Comparison of ENCODE assay signal across 8 cellular contexts in the genomic region with DNA sequence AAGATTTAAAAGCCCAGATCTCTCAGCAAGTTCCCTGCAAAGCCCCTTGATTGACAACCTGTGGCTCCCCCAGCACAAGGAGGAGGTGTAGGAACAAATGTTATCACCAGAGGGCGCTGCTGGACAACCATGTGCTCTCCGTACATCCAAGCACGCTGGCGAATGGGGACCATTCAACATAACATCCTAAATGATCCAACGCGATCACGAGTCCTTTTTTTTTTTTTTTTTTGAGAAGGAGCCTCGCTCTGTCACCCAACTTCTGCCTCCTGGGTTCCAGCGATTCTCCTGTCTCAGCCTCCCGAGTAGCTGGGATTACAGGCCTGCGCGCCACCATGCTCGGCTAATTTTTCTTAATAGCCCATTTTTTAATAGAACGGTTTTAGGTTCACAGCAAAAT. TPM values are rescaled to one million over a fixed set of nuclear protein-coding genes. Genes with fewer than 3 reads are reported as not detected.
A peak's percentile ranks its signal among the peaks of the same experiment; 100 is the strongest.
DNase-seq lines count a peak whose midpoint lies in the region; ATAC-seq and TF ChIP-seq lines count a peak whose summit lies in the region.

No MANE protein-coding gene starts in this region.

- H4K20me1 ChIP-seq in IMR-90 (ENCODE audit: insufficient read depth, low read length) (no peaks in the 10 kb centered on the region), OCI-LY3 (ENCODE audit: insufficient read depth, low read length) (no peaks in the 10 kb centered on the region)

- H3K9me1 ChIP-seq in IMR-90 (ENCODE audit: insufficient read depth, low read length), result no peaks in the 10 kb centered on the region

- no peak overlapping the region for H3K9ac ChIP-seq in IMR-90 (ENCODE audit: low read depth, low read length)
- H3K9ac ChIP-seq in OCI-LY3 (ENCODE audit: low read length), result no peak overlapping the region

- 20% methylated on average over 1 of the region's 14 CpGs; no CpG with 5 or more reads in 1 of the 2 experiments for WGBS in IMR-90 (ENCODE audit: extremely low coverage in 2 of 2, insufficient read length in 1 of 2), 2 experiments

- H3K18ac ChIP-seq in IMR-90 (ENCODE audit: low read depth, low read length), result no peak overlapping the region

- in situ Hi-C loops in IMR-90 (cut with MboI; ENCODE audit: low sequenced_read_pairs), result loop anchor here (5.0 kb wide), 1 partner anchor 281 kb away; no protein-coding TSS in a partner anchor

- intact Hi-C loops in IMR-90 (cut with micrococcal nuclease), result loop anchor here (1.0 to 10.0 kb wide), 4 partner anchors 57 to 513 kb away; a partner anchor contains a TSS

- no peak overlapping the region for H3K4ac ChIP-seq in IMR-90 (ENCODE audit: low read depth, low read length)

- H3K4me3 ChIP-seq in CD8-positive, alpha-beta memory T cell (ENCODE audit: low read length), result no peak overlapping the region
- H3K4me3 ChIP-seq in IMR-90 (ENCODE audit: insufficient read depth, low read depth, low read length) (no peak overlapping the region), OCI-LY3 (ENCODE audit: low read length) (no peak overlapping the region)

- H4K5ac ChIP-seq in IMR-90 (ENCODE audit: low read depth, low read length), result no peak overlapping the region

- H2BK120ac ChIP-seq in IMR-90 (ENCODE audit: low read depth, low read length), result no peak overlapping the region

- no peaks in the 10 kb centered on the region for H3K36me3 Mint-ChIP-seq in CD8-positive, alpha-beta memory T cell

- TF ChIP-seq POLR2A in IMR-90 (IDR thresholded peaks at IDR 0.05; ENCODE audit: low read depth, low read length), result no peak

- no peak overlapping the region for H2AK5ac ChIP-seq in IMR-90 (ENCODE audit: low read depth, low read length)

- H3K4me2 ChIP-seq in IMR-90 (ENCODE audit: low read depth, low read length), result no peak overlapping the region
- H3K4me2 ChIP-seq in OCI-LY3 (ENCODE audit: low read length), result no peak overlapping the region; the same call in 1 of the 2 replicates

- no peak overlapping the region for H3K27ac ChIP-seq in CD8-positive, alpha-beta memory T cell (ENCODE audit: low read depth, low read length)
- H3K27ac ChIP-seq in IMR-90 (ENCODE audit: insufficient read depth, low read length) (no peak overlapping the region), OCI-LY3 (ENCODE audit: low read length) (no peak overlapping the region), epithelial cell of prostate (no peak overlapping the region)

- no peak overlapping the region for H4K91ac ChIP-seq in IMR-90 (ENCODE audit: insufficient read depth, low read depth, low read length)

- peaks cover 9 to 52% of the 10 kb centered on the region in 2 donors for H3K27me3 Mint-ChIP-seq in CD8-positive, alpha-beta memory T cell

- no peak overlapping the region for H3K27ac Mint-ChIP-seq in CD8-positive, alpha-beta memory T cell

- peak; percentile 92 for TF ChIP-seq RAD21 in IMR-90 (IDR thresholded peaks at IDR 0.05; ENCODE audit: low read length)

- H2BK15ac ChIP-seq in IMR-90 (ENCODE audit: low read depth, low read length), result no peak overlapping the region

- no peak overlapping the region for H3K14ac ChIP-seq in IMR-90 (replicated peaks; ENCODE audit: low read depth, low read length)

- no peaks in the 10 kb centered on the region for H3K4me1 Mint-ChIP-seq in CD8-positive, alpha-beta memory T cell

- POLR2A ChIA-PET in CD8-positive, alpha-beta memory T cell (lab: Charles Lee), result no interaction called here
- POLR2A ChIA-PET in IMR-90 (lab: Charles Lee; ENCODE audit: unreplicated experiment), result no interaction called here

- no peak overlapping the region for H2AFZ ChIP-seq in IMR-90 (replicated peaks; ENCODE audit: low read length, poor library complexity)
- H2AFZ ChIP-seq in OCI-LY3 (ENCODE audit: low read depth, low read length), result 0 out of 2 replicates have a peak overlapping the region, but pooled peaks have one; percentile 41

- no peak overlapping the region for H2BK5ac ChIP-seq in IMR-90 (ENCODE audit: low read depth, low read length, poor library complexity, severe bottlenecking)

- no peaks in the 10 kb centered on the region for H3K27me3 ChIP-seq in CD8-positive, alpha-beta memory T cell (ENCODE audit: insufficient read depth, low read length, poor library complexity, severe bottlenecking)
- H3K27me3 ChIP-seq in IMR-90 (ENCODE audit: control insufficient read depth, insufficient read depth, low read length) (peaks cover 10% of the 10 kb centered on the region; the same call in 1 of the 2 replicates), OCI-LY3 (ENCODE audit: low read depth, low read length) (peaks cover 10% of the 10 kb centered on the region)

- no peaks in the 10 kb centered on the region for H3K79me1 ChIP-seq in IMR-90 (ENCODE audit: low read depth in 1 of 2, low read length in 2 of 2)

- peak; percentile 51 to 77 (median 62) for DNase-seq in CD8-positive, alpha-beta memory T cell
- DNase-seq in IMR-90, result peak; percentile 78
- DNase-seq in activated CD8-positive, alpha-beta memory T cell treated with anti-CD3 and anti-CD28 coated beads, Interleukin-2, amount 50 U/mL, for 4 hours, result peak; percentile 71
- peak; percentile 5 for DNase-seq in epithelial cell of prostate (ENCODE audit: low read depth, low spot score)
- peak; percentile 75 for DNase-seq in myocyte (ENCODE audit: low read depth)
- peak; percentile 89 for DNase-seq in stimulated activated CD8-positive, alpha-beta memory T cell treated with anti-CD3 and anti-CD28 coated beads, Interleukin-4, amount 100 ng/mL, for 48 hours

- no peak overlapping the region for H3K4me3 Mint-ChIP-seq in CD8-positive, alpha-beta memory T cell

- peaks cover 0 to 3% (median 0%) of the 10 kb centered on the region in 5 donors for H3K9me3 Mint-ChIP-seq in CD8-positive, alpha-beta memory T cell

- no peaks in the 10 kb centered on the region for H3K79me2 ChIP-seq in OCI-LY3 (ENCODE audit: low read length)

- no peak overlapping the region for H3K56ac ChIP-seq in IMR-90 (ENCODE audit: extremely low read depth, insufficient read depth, low read length)

- peak; percentile 90 for TF ChIP-seq CTCF in IMR-90 (conservative IDR thresholded peaks at IDR 0.05; ENCODE audit: low read depth, low read length)
- TF ChIP-seq CTCF in OCI-LY3 (IDR thresholded peaks at IDR 0.05; ENCODE audit: low read depth, low read length), result peak; percentile 87

- CTCF ChIA-PET in CD8-positive, alpha-beta memory T cell (lab: Charles Lee), result interaction anchor here (1.0 to 4.5 kb wide), 2 partner anchors 9 to 510 kb away, joined by 3 to 24 read pairs; a partner anchor contains a TSS
- CTCF ChIA-PET in IMR-90 (lab: Yijun Ruan, JAX), result interaction anchor here (1.4 kb wide), 1 partner anchor 281 kb away, joined by 6 read pairs; no protein-coding TSS in a partner anchor

- no peaks in the 10 kb centered on the region for H3K9me3 ChIP-seq in CD8-positive, alpha-beta memory T cell (ENCODE audit: low read length)
- H3K9me3 ChIP-seq in IMR-90 (ENCODE audit: control insufficient read depth, insufficient read depth, low read length) (peaks cover 2% of the 10 kb centered on the region; the same call in 1 of the 2 replicates), OCI-LY3 (ENCODE audit: insufficient read depth, low read length) (no peaks in the 10 kb centered on the region)

- ATAC-seq in IMR-90 (ENCODE audit: low read depth), result peak; percentile 99
- no peak for ATAC-seq in HG02973 (IDR thresholded peaks at IDR 0.05; ENCODE audit: unreplicated experiment)

- H3K23ac ChIP-seq in IMR-90 (ENCODE audit: low read depth, low read length), result no peak overlapping the region

- no peaks in the 10 kb centered on the region for H3K4me1 ChIP-seq in CD8-positive, alpha-beta memory T cell (ENCODE audit: insufficient read depth, low read length)
- H3K4me1 ChIP-seq in IMR-90 (ENCODE audit: control insufficient read depth, insufficient read depth, low read length) (no peaks in the 10 kb centered on the region), OCI-LY3 (ENCODE audit: low read length) (no peaks in the 10 kb centered on the region)

- no peak overlapping the region for H2BK20ac ChIP-seq in IMR-90 (ENCODE audit: low read depth, low read length)

- no peak overlapping the region for H2AK9ac ChIP-seq in IMR-90 (replicated peaks; ENCODE audit: low read depth, low read length, poor library complexity)

- dilution Hi-C loops in IMR-90 (cut with HindIII; ENCODE audit: low sequenced_read_pairs, unreplicated experiment), result no loop called here

- no TSS peak for BruUV-seq in IMR-90 (replicated peaks; lab: Mats Ljungman, UMichigan)

- H3K36me3 ChIP-seq in CD8-positive, alpha-beta memory T cell (ENCODE audit: insufficient read depth, low read length), result no peaks in the 10 kb centered on the region
- H3K36me3 ChIP-seq in IMR-90 (ENCODE audit: control insufficient read depth, insufficient read depth, low read length), result no peaks in the 10 kb centered on the region
- H3K36me3 ChIP-seq in OCI-LY3 (replicated peaks; ENCODE audit: low read depth, low read length), result no peaks in the 10 kb centered on the region

- H4K8ac ChIP-seq in IMR-90 (ENCODE audit: low read depth in 2 of 2, low read length in 2 of 2), result no peak overlapping the region

TF ChIP-seq in IMR-90, 13 proteins besides CTCF, POLR2A, EP300 and RAD21:
- TF ChIP-seq MAZ (IDR thresholded peaks at IDR 0.05; ENCODE audit: borderline replicate concordance, low read depth, low read length) (no peak), SMC3 (IDR thresholded peaks at IDR 0.05; ENCODE audit: low read depth, low read length) (peak; percentile 87)
TF ChIP-seq in IMR-90: peak in this region for 1.

RNA-seq across cellular contexts. Expression of a gene that starts 52.0 kb away (rescaled TPM):
- not detected for total RNA-seq in CD8-positive, alpha-beta memory T cell
- polyA plus RNA-seq in CD8-positive, alpha-beta memory T cell, result not detected
- total RNA-seq in IMR-90 (2012; rRNA removed), result not detected in 2 replicates
- polyA plus RNA-seq in IMR-90 (2012; rRNA removed), result not detected in 2 replicates
- polyA plus RNA-seq in IMR-90 (2012; cell fraction: cytosol; rRNA removed), result not detected in 2 replicates
- 0.01 TPM in 1 of 2 replicates, not detected in the other for polyA plus RNA-seq in IMR-90 (2012; cell fraction: nucleus; rRNA removed; ENCODE audit: low replicate concordance)
- total RNA-seq in myocyte, result 0.05 TPM in 2 replicates
- 0.01 TPM for polyA plus RNA-seq in myocyte (2012)

RNA-seq across cellular contexts. Expression of a gene that starts 57.6 kb away (rescaled TPM):
- total RNA-seq in CD8-positive, alpha-beta memory T cell, result 10 to 100 TPM; 32.9 to 34.8 TPM
- polyA plus RNA-seq in CD8-positive, alpha-beta memory T cell, result 5.0 TPM
- total RNA-seq in IMR-90 (2012; rRNA removed) (7.9 and 9.2 TPM in 2 replicates), myocyte (19.8 and 22.2 TPM in 2 replicates)
- polyA plus RNA-seq in IMR-90 (2012; rRNA removed), result 40.0 and 51.2 TPM in 2 replicates
- 23.0 and 34.9 TPM in 2 replicates for polyA plus RNA-seq in IMR-90 (2012; cell fraction: cytosol; rRNA removed)
- polyA plus RNA-seq in IMR-90 (2012; cell fraction: nucleus; rRNA removed; ENCODE audit: low replicate concordance), result 209 and 480 TPM in 2 replicates
- 35.5 TPM for polyA plus RNA-seq in myocyte (2012)

Comparison
In these comparisons a context has a peak if more than half of its experiments do, and no peak if none do; other contexts are left out.
1. DNase-seq: peak in every context shown above with its lines; median percentile 89 in stimulated activated CD8-positive, alpha-beta memory T cell treated with anti-CD3 and anti-CD28 coated beads, Interleukin-4, amount 100 ng/mL, for 48 hours; 78 in IMR-90; 75 in myocyte; 71 in activated CD8-positive, alpha-beta memory T cell treated with anti-CD3 and anti-CD28 coated beads, Interleukin-2, amount 50 U/mL, for 4 hours; 62 in CD8-positive, alpha-beta memory T cell; 5 in epithelial cell of prostate.